Comparison of ENCODE assay signal across 8 cellular contexts in genomic region chr4:173264245-173264959, GRCh38.
DNase-seq lines count a peak whose midpoint lies in the region; ATAC-seq lines count a peak whose summit lies in the region.

No MANE protein-coding gene starts in this region.

- no peaks in the 10 kb centered on the region for H3K4me1 ChIP-seq in adipocyte (ENCODE audit: control insufficient read depth, insufficient read depth, low read length)
- H3K4me1 ChIP-seq in naive thymus-derived CD4-positive, alpha-beta T cell (ENCODE audit: control insufficient read depth in 2 of 2, insufficient read depth in 2 of 2, low read length in 2 of 2) = peaks cover 8 to 20% of the 10 kb centered on the region in 2 donors

- H3K4me1 Mint-ChIP-seq in naive thymus-derived CD4-positive, alpha-beta T cell = peaks cover 18 to 43% (median 31%) of the 10 kb centered on the region in 7 donors

- peak overlapping the region in 9 of 10 donors; percentile 38 to 76 (median 61) for H3K4me3 Mint-ChIP-seq in naive thymus-derived CD4-positive, alpha-beta T cell

- no peaks in the 10 kb centered on the region for H3K36me3 ChIP-seq in adipocyte (ENCODE audit: control insufficient read depth, insufficient read depth, low read length, severe bottlenecking)
- H3K36me3 ChIP-seq in naive thymus-derived CD4-positive, alpha-beta T cell (ENCODE audit: control insufficient read depth in 2 of 3, insufficient read depth in 3 of 3, low read length in 3 of 3) = no peaks in the 10 kb centered on the region

- H3K36me3 Mint-ChIP-seq in naive thymus-derived CD4-positive, alpha-beta T cell = peaks cover 0 to 12% (median 0%) of the 10 kb centered on the region in 5 donors

- H3K9me3 Mint-ChIP-seq in naive thymus-derived CD4-positive, alpha-beta T cell = no peaks in the 10 kb centered on the region

- peak overlapping the region; percentile 18 to 79 (median 57) for H3K27ac Mint-ChIP-seq in naive thymus-derived CD4-positive, alpha-beta T cell

- POLR2A ChIA-PET in naive thymus-derived CD4-positive, alpha-beta T cell (lab: Charles Lee) = interaction anchor here (0.8 to 2.1 kb wide), 2 partner anchors 22 to 70 kb away, joined by 4 to 8 read pairs; partner anchors contain the start of gene HMGB2

- no peak overlapping the region for H3K9ac ChIP-seq in adipocyte (ENCODE audit: low read length)

- peak; percentile 38 for DNase-seq in stimulated activated CD4-positive, alpha-beta T cell treated with anti-CD3 and anti-CD28 coated beads, Interleukin-15, amount 100 ng/mL, for 24 hours
- no peak for DNase-seq in stimulated activated CD4-positive, alpha-beta T cell treated with anti-CD3 and anti-CD28 coated beads, Interleukin-4, amount 100 ng/mL, for 1 hour
- peak; percentile 62 for DNase-seq in NCI-H2171 (lab: John Stamatoyannopoulos, UW)
- DNase-seq in adipocyte (ENCODE audit: low read depth) = peak; percentile 62
- peak in 8 of 9 donors; percentile 8 to 69 (median 57) for DNase-seq in naive thymus-derived CD4-positive, alpha-beta T cell
- no peak for DNase-seq in hypothalamus (lab: John Stamatoyannopoulos, UW)

- no peaks in the 10 kb centered on the region for H3K27me3 ChIP-seq in adipocyte (replicated peaks; ENCODE audit: control insufficient read depth, insufficient read depth, low read length)
- H3K27me3 ChIP-seq in naive thymus-derived CD4-positive, alpha-beta T cell (ENCODE audit: control insufficient read depth in 2 of 2, insufficient read depth in 2 of 2, low read length in 2 of 2) = no peaks in the 10 kb centered on the region

- H3K4me3 ChIP-seq in adipocyte (ENCODE audit: low read length) = no peak overlapping the region
- no peak overlapping the region for H3K4me3 ChIP-seq in naive thymus-derived CD4-positive, alpha-beta T cell (ENCODE audit: low read length)

- no peak overlapping the region for H3K27ac ChIP-seq in naive thymus-derived CD4-positive, alpha-beta T cell (ENCODE audit: low read depth, low read length)

- no peaks in the 10 kb centered on the region for H3K9me3 ChIP-seq in adipocyte (ENCODE audit: control insufficient read depth, low read length)
- H3K9me3 ChIP-seq in naive thymus-derived CD4-positive, alpha-beta T cell (ENCODE audit: control insufficient read depth in 2 of 3, low read length in 3 of 3) = no peaks in the 10 kb centered on the region

- peak; percentile 89 for ATAC-seq in HG03039 (IDR thresholded peaks at IDR 0.05; ENCODE audit: unreplicated experiment)
- peak; percentile 70 for ATAC-seq in naive thymus-derived CD4-positive, alpha-beta T cell
- no peak for ATAC-seq in HG03439 (IDR thresholded peaks at IDR 0.05; ENCODE audit: unreplicated experiment)

- intact Hi-C loops in naive thymus-derived CD4-positive, alpha-beta T cell (cut with micrococcal nuclease) = loop anchor here in 1 of 2 donors (2.0 kb wide), 1 partner anchor 96 kb away; the partner anchor contains the start of gene GALNT7

- CTCF ChIA-PET in naive thymus-derived CD4-positive, alpha-beta T cell (lab: Charles Lee) = interaction anchor here (1.1 to 1.3 kb wide), 3 partner anchors 16 to 251 kb away, joined by 3 to 8 read pairs (median 3); no protein-coding TSS in a partner anchor

- no peaks in the 10 kb centered on the region for H3K27me3 Mint-ChIP-seq in naive thymus-derived CD4-positive, alpha-beta T cell

Comparison
In these comparisons a context has a peak if more than half of its experiments do, and no peak if none do; other contexts are left out.
1. DNase-seq: peak in stimulated activated CD4-positive, alpha-beta T cell treated with anti-CD3 and anti-CD28 coated beads, Interleukin-15, amount 100 ng/mL, for 24 hours (single experiment), NCI-H2171 (single experiment), adipocyte (single experiment) and naive thymus-derived CD4-positive, alpha-beta T cell (8 of 9); none in stimulated activated CD4-positive, alpha-beta T cell treated with anti-CD3 and anti-CD28 coated beads, Interleukin-4, amount 100 ng/mL, for 1 hour (single experiment) and hypothalamus (0 of 51).